In the genomic region with DNA sequence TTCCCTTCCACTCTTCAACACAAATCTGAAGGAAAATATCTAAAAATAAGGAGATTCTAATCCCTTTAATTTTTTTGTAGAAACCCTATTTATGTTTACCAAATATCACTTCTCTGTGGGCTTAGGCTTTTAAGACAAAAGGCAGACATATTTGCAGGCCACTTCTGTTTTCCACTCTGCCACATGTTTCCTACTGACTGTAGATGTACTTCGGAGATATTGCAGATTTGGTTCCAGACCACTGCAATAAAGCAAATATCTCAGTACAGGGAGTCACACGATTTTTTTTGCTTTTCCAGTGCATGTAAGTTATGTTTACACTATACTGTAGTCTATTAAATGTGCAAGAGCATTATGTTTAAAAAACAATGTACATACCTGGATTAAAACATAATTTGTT, we compare ENCODE assay signal across 15 cellular contexts.
DNase-seq lines count a peak whose midpoint lies in the region; ATAC-seq and TF ChIP-seq lines count a peak whose summit lies in the region.
"Had no signal": no experiment of that assay in that cellular context is flagged by ENCODE, and none has a peak within 500 bp of the region (broad histone marks: within the 10 kb centered on the region; RNA-seq: fewer than 3 reads in every experiment).

No MANE protein-coding gene starts in this region.

- H3K36me3 Mint-ChIP-seq in GM23338 (ENCODE audit: low read depth) = no peaks in the 10 kb centered on the region
- H3K36me3 Mint-ChIP-seq: CD4-positive, CD25-positive, alpha-beta regulatory T cell had no signal

- no peak for DNase-seq in heart right ventricle
- no peak for DNase-seq in left cardiac atrium
- no peak for DNase-seq in GM23338 (ENCODE audit: low spot score)
- DNase-seq in SK-N-SH = peak; percentile 18
- no peak for DNase-seq in T-helper 2 cell
- no peak for DNase-seq in activated T-cell treated with anti-CD3 and anti-CD28 coated beads, Interleukin-2, amount 50 U/mL, for 48 hours
- DNase-seq: 8988T; AML-193; CD4-positive, CD25-positive, alpha-beta regulatory T cell; DMS53; GF-D8; HCEC 1CT; HFFc6 had no signal

- no peaks in the 10 kb centered on the region for H3K79me2 ChIP-seq in GM23338 (replicated peaks; ENCODE audit: insufficient read depth)
- no peaks in the 10 kb centered on the region for H3K79me2 ChIP-seq in SK-N-SH (ENCODE audit: insufficient read depth)

- TF ChIP-seq RAD21 in SK-N-SH (IDR thresholded peaks at IDR 0.05; ENCODE audit: low read length) = 0 out of 2 replicates have a peak, but pooled peaks have one; percentile 7

- H3K36me3 ChIP-seq in heart right ventricle = no peaks in the 10 kb centered on the region
- no peaks in the 10 kb centered on the region for H3K36me3 ChIP-seq in GM23338 (ENCODE audit: insufficient read depth)
- H3K36me3 ChIP-seq in SK-N-SH (replicated peaks in 1 of 2; ENCODE audit: control insufficient read depth in 1 of 2, insufficient read depth in 2 of 2, low read length in 1 of 2) = no peaks in the 10 kb centered on the region
- H3K36me3 ChIP-seq in skeletal muscle tissue (ENCODE audit: control insufficient read depth in 3 of 3, insufficient read depth in 3 of 3, low read length in 3 of 3) = no peaks in the 10 kb centered on the region
- H3K36me3 ChIP-seq: BLaER1 had no signal

- H3K4me3 ChIP-seq in heart right ventricle (no peak overlapping the region), GM23338 (no peak overlapping the region), SK-N-SH (ENCODE audit: low read depth in 2 of 2, low read length in 1 of 2) (no peak overlapping the region), skeletal muscle tissue (ENCODE audit: low read length in 3 of 3) (no peak overlapping the region)
- H3K4me3 ChIP-seq: BLaER1 had no signal

- no peak overlapping the region for H3K4me2 ChIP-seq in GM23338
- H3K4me2 ChIP-seq in SK-N-SH = no peak overlapping the region
- H3K4me2 ChIP-seq: BLaER1 had no signal

- H3K27me3 ChIP-seq in heart right ventricle (no peaks in the 10 kb centered on the region), GM23338 (ENCODE audit: insufficient read depth) (no peaks in the 10 kb centered on the region), SK-N-SH (ENCODE audit: insufficient read depth) (0 out of 2 replicates have a peak, but pooled peaks cover 5% of the 10 kb centered on the region), skeletal muscle tissue (ENCODE audit: control insufficient read depth in 3 of 3, insufficient read depth in 3 of 3, low read length in 3 of 3) (no peaks in the 10 kb centered on the region)
- H3K27me3 ChIP-seq: BLaER1 had no signal

- H3K9ac ChIP-seq in SK-N-SH = no peak overlapping the region
- H3K9ac ChIP-seq in skeletal muscle tissue (ENCODE audit: low read depth in 1 of 3, low read length in 3 of 3) = no peak overlapping the region
- H3K9ac ChIP-seq: BLaER1 had no signal

- H2AFZ ChIP-seq in GM23338 = no peak overlapping the region
- H2AFZ ChIP-seq in SK-N-SH (ENCODE audit: low read depth) = no peak overlapping the region

- intact Hi-C loops in heart right ventricle (cut with DNase I) = loop anchor here in 2 of 10 donors (2.0 to 10.0 kb wide), 2 partner anchors 38 to 72 kb away; no protein-coding TSS in a partner anchor
- intact Hi-C loops in left cardiac atrium (cut with DNase I) = no loop called here

- peak in 1 of 2 experiments; percentile 71; a peak in 1 of 4 replicates for TF ChIP-seq EP300 in SK-N-SH (IDR thresholded peaks at IDR 0.05; ENCODE audit: borderline replicate concordance in 1 of 2, low read depth in 1 of 2, low read length in 1 of 2)

- CTCF ChIA-PET in SK-N-SH (lab: Yijun Ruan, JAX) = no interaction called here

- peaks cover 0 to 78% (median 19%) of the 10 kb centered on the region in 9 donors for H3K4me1 ChIP-seq in heart right ventricle
- H3K4me1 ChIP-seq in GM23338 (ENCODE audit: insufficient read depth) = no peaks in the 10 kb centered on the region
- H3K4me1 ChIP-seq in SK-N-SH (ENCODE audit: control insufficient read depth in 1 of 2, insufficient read depth in 2 of 2, low read depth in 1 of 2, low read length in 1 of 2) = peaks cover 0 to 13% of the 10 kb centered on the region in 2 experiments; a peak in 2 of 4 replicates
- H3K4me1 ChIP-seq in skeletal muscle tissue (ENCODE audit: control insufficient read depth in 3 of 3, insufficient read depth in 3 of 3, low read length in 3 of 3) = no peaks in the 10 kb centered on the region
- H3K4me1 ChIP-seq: BLaER1 had no signal

- TF ChIP-seq CTCF in heart right ventricle (IDR thresholded peaks at IDR 0.05) (no peak), GM23338 (conservative IDR thresholded peaks at IDR 0.05; ENCODE audit: low read depth in 2 of 2) (no peak), SK-N-SH (IDR thresholded peaks at IDR 0.05) (no peak)

- H3K27ac ChIP-seq in heart right ventricle (peak overlapping the region in 9 of 10 donors; percentile 27 to 93 (median 79)), GM23338 (ENCODE audit: low read depth) (no peak overlapping the region), SK-N-SH (ENCODE audit: low read depth in 2 of 2, low read length in 1 of 2) (peak overlapping the region in 1 of 2 experiments; percentile 34; a peak in 2 of 4 replicates), skeletal muscle tissue (ENCODE audit: low read depth, low read length) (peak overlapping the region; percentile 60)
- H3K27ac ChIP-seq: BLaER1 had no signal

- H3K9me3 ChIP-seq in heart right ventricle = no peaks in the 10 kb centered on the region
- H3K9me3 ChIP-seq in SK-N-SH = no peaks in the 10 kb centered on the region
- H3K9me3 ChIP-seq in skeletal muscle tissue (ENCODE audit: control insufficient read depth in 3 of 3, low read length in 3 of 3) = no peaks in the 10 kb centered on the region
- H3K9me3 ChIP-seq: BLaER1 had no signal

- H3F3A ChIP-seq in GM23338 (replicated peaks; ENCODE audit: low read depth) = no peaks in the 10 kb centered on the region
- no peaks in the 10 kb centered on the region for H3F3A ChIP-seq in SK-N-SH (replicated peaks; ENCODE audit: insufficient read depth)

- H3K27me3 Mint-ChIP-seq in GM23338 (ENCODE audit: insufficient read depth, low read depth, poor library complexity) = peaks cover 5% of the 10 kb centered on the region

- 0 out of 2 replicates have a peak overlapping the region, but pooled peaks have one; percentile 8 for H3K27ac Mint-ChIP-seq in GM23338
- H3K27ac Mint-ChIP-seq: CD4-positive, CD25-positive, alpha-beta regulatory T cell; HFFc6 had no signal

- no peak overlapping the region for H3K4me3 Mint-ChIP-seq in GM23338
- H3K4me3 Mint-ChIP-seq: CD4-positive, CD25-positive, alpha-beta regulatory T cell; HFFc6 had no signal

- 57 to 83% methylated on average over 2 of the region's 2 CpGs for WGBS in heart right ventricle, 2 donors
- 7% methylated on average over 2 of the region's 2 CpGs for WGBS in SK-N-SH (ENCODE audit: low lambda C conversion rate)

- H3K9me3 Mint-ChIP-seq in GM23338 = no peaks in the 10 kb centered on the region
- H3K9me3 Mint-ChIP-seq: HFFc6 had no signal

- H3K4me1 Mint-ChIP-seq in GM23338 = 0 out of 3 replicates have a peak, but pooled peaks cover 3% of the 10 kb centered on the region
- H3K4me1 Mint-ChIP-seq: CD4-positive, CD25-positive, alpha-beta regulatory T cell had no signal

- no peaks in the 10 kb centered on the region for H4K20me1 ChIP-seq in GM23338 (replicated peaks; ENCODE audit: insufficient read depth)
- H4K20me1 ChIP-seq in SK-N-SH (ENCODE audit: insufficient read depth) = no peaks in the 10 kb centered on the region
- H4K20me1 ChIP-seq: BLaER1 had no signal

- no peak for ATAC-seq in heart right ventricle
- ATAC-seq in left cardiac atrium = no peak
- ATAC-seq in GM23338 = no peak

- POLR2A ChIA-PET in SK-N-SH (lab: Yijun Ruan, JAX) = no interaction called here

- H3K9me2 ChIP-seq in GM23338 (ENCODE audit: insufficient read depth) (peaks cover 9% of the 10 kb centered on the region; the same call in 1 of the 2 replicates), SK-N-SH (no peaks in the 10 kb centered on the region)

TF ChIP-seq in GM23338, 12 proteins besides CTCF, POLR2A, EP300 and RAD21 (continues in another document):
- TF ChIP-seq ZNF114 (CRISPR knock-in tag; IDR thresholded peaks at IDR 0.05) (no peak), CREB1 (CRISPR knock-in tag; IDR thresholded peaks at IDR 0.05; ENCODE audit: low read depth) (no peak), NANOG (IDR thresholded peaks at IDR 0.05; ENCODE audit: borderline replicate concordance) (no peak), POLR2AphosphoS5 (IDR thresholded peaks at IDR 0.05; ENCODE audit: low read depth) (no peak), EZH2phosphoT487 (IDR thresholded peaks at IDR 0.05; ENCODE audit: unreplicated experiment) (no peak)

TF ChIP-seq in SK-N-SH, 30 proteins besides CTCF, POLR2A, EP300 and RAD21:
- TF ChIP-seq RCOR1 (IDR thresholded peaks at IDR 0.05; ENCODE audit: low read length) (0 out of 2 replicates have a peak, but pooled peaks have one; percentile 30), FOSL2 (IDR thresholded peaks at IDR 0.05; ENCODE audit: borderline replicate concordance, low read depth) (no peak), SIN3A (IDR thresholded peaks at IDR 0.05; ENCODE audit: borderline replicate concordance, low read depth, low read length) (no peak), CHD2 (IDR thresholded peaks at IDR 0.05; ENCODE audit: low read length, partially characterized antibody) (peak; percentile 42), GATA2 (CRISPR knock-in tag; IDR thresholded peaks at IDR 0.05) (peak; percentile 75), POLR2AphosphoS5 (IDR thresholded peaks at IDR 0.05; ENCODE audit: low read depth, low read length) (no peak), YY1 (IDR thresholded peaks at IDR 0.05; ENCODE audit: low read depth) (no peak), GABPA (IDR thresholded peaks at IDR 0.05; ENCODE audit: low read depth) (no peak), RXRA (IDR thresholded peaks at IDR 0.05; ENCODE audit: borderline replicate concordance, low read depth) (no peak), MEF2A (IDR thresholded peaks at IDR 0.05; ENCODE audit: borderline replicate concordance, low read depth) (no peak), FOXJ3 (CRISPR knock-in tag; IDR thresholded peaks at IDR 0.05) (no peak), ELF1 (IDR thresholded peaks at IDR 0.05) (no peak), TAF1 (IDR thresholded peaks at IDR 0.05; ENCODE audit: borderline replicate concordance, low read depth, low read length) (no peak)
- TF ChIP-seq, protein P1, sequence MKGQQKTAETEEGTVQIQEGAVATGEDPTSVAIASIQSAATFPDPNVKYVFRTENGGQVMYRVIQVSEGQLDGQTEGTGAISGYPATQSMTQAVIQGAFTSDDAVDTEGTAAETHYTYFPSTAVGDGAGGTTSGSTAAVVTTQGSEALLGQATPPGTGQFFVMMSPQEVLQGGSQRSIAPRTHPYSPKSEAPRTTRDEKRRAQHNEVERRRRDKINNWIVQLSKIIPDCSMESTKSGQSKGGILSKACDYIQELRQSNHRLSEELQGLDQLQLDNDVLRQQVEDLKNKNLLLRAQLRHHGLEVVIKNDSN (IDR thresholded peaks at IDR 0.05; ENCODE audit: borderline replicate concordance, low read depth) = no peak
